ENCODE assay signal across 8 cellular contexts in genomic region chr2:222860740-222861410, GRCh38. TPM values are rescaled to one million over a fixed set of nuclear protein-coding genes. Genes with fewer than 3 reads are reported as not detected.
DNase-seq lines count a peak whose midpoint lies in the region; ATAC-seq, FAIRE-seq and TF ChIP-seq lines count a peak whose summit lies in the region.

ACSL3 (plus strand) TSS chr2:222861036; CDS start chr2:222908773, 47,737 bp downstream.

- POLR2A ChIA-PET in T-cell (lab: Charles Lee), result interaction anchor here in 1 of 2 donors (0.6 to 0.7 kb wide), 2 partner anchors 8 to 16 kb away, joined by 3 to 7 read pairs; no protein-coding TSS in a partner anchor

- no peaks in the 10 kb centered on the region for H3K36me3 Mint-ChIP-seq in T-cell

- H3K27me3 Mint-ChIP-seq in T-cell, result peaks cover 0 to 2% of the 10 kb centered on the region in 2 donors

- TF ChIP-seq EP300 in transverse colon (IDR thresholded peaks at IDR 0.05; ENCODE audit: low read depth), result no peak

- 0 to 1% (median 1%) methylated on average over 79 to 99 of the region's 99 CpGs for whole genome bisulfite sequencing in adipose tissue, 3 donors
- WGBS in transverse colon (ENCODE audit: low coverage in 1 of 2), 2 donors, result 2% methylated on average over 9 of the region's 99 CpGs; no CpG with 5 or more reads in 1 of the 2 donors

- H3K4me3 ChIP-seq in transverse colon, result peak within 1 kb of the TSS; percentile 65 to 93 (median 84)

- H3K4me1 ChIP-seq in transverse colon, result peaks cover 18 to 48% (median 39%) of the 10 kb centered on the region in 4 donors

- H3K27me3 ChIP-seq in transverse colon, result no peaks in the 10 kb centered on the region

- no peaks in the 10 kb centered on the region for H3K36me3 ChIP-seq in transverse colon

- H3K4me1 Mint-ChIP-seq in T-cell, result peaks cover 4 to 16% (median 5%) of the 10 kb centered on the region in 3 donors

- H3K9me3 ChIP-seq in transverse colon, result no peaks in the 10 kb centered on the region

- peak; percentile 93 for DNase-seq in GM12891 (ENCODE audit: insufficient read length, low spot score)
- peak; percentile 91 for DNase-seq in NCI-H1436 (lab: John Stamatoyannopoulos, UW)
- DNase-seq in T-cell, result peak; percentile 79 to 97 (median 90)
- DNase-seq in cardiac septum (ENCODE audit: low spot score), result peak; percentile 99
- DNase-seq in pons (ENCODE audit: low spot score), result peak; percentile 94
- peak; percentile 97 for DNase-seq in transverse colon

- peak within 1 kb of the TSS in 2 of 3 donors; percentile 76 to 80 for H3K4me3 Mint-ChIP-seq in T-cell

- peak within 1 kb of the TSS; percentile 91 for H3K27ac ChIP-seq in adipose tissue (ENCODE audit: low read depth, low read length)
- peak within 1 kb of the TSS; percentile 94 to 99 (median 98) for H3K27ac ChIP-seq in transverse colon

- ATAC-seq in HG02763 (IDR thresholded peaks at IDR 0.05; ENCODE audit: unreplicated experiment) (peak; percentile 98), T-cell (replicated peaks in 1 of 4) (peak; percentile 98 to 99 (median 98))

- FAIRE-seq in GM12891 (lab: Jason Lieb, UNC), result peak; percentile 94

- in situ Hi-C loops in transverse colon (cut with MboI; ENCODE audit: low pct_ligation_motif_present in 1 of 4, low pct_unique_long_range_greater_than_20kb in 1 of 4, low sequenced_read_pairs in 3 of 4), result no loop called here

- CTCF ChIA-PET in T-cell (lab: Charles Lee), result interaction anchor here (0.5 to 0.6 kb wide), 3 partner anchors 64 to 1634 kb away, joined by 3 to 4 read pairs (median 4); no protein-coding TSS in a partner anchor

- H3K27ac Mint-ChIP-seq in T-cell, result peak within 1 kb of the TSS; percentile 82 to 94

- TF ChIP-seq POLR2A in GM12891 (IDR thresholded peaks at IDR 0.05; ENCODE audit: low read depth, low read length) (peak; percentile 91), transverse colon (IDR thresholded peaks at IDR 0.05) (peak; percentile 99)

- H3K9me3 Mint-ChIP-seq in T-cell, result no peaks in the 10 kb centered on the region

- intact Hi-C loops in cardiac septum (cut with DNase I) (loop anchor here (1.0 to 2.0 kb wide), 3 partner anchors 40 to 153 kb away; no protein-coding TSS in a partner anchor), transverse colon (cut with DNase I; ENCODE audit: low total_unique reads) (loop anchor here (5.0 kb wide), 2 partner anchors 41 to 154 kb away; no protein-coding TSS in a partner anchor)

- peak in 1 of 5 experiments; percentile 32 for TF ChIP-seq CTCF in transverse colon (IDR thresholded peaks at IDR 0.05)

TF ChIP-seq in GM12891, 5 proteins besides CTCF, POLR2A, EP300 and RAD21:
- TF ChIP-seq POU2F2 (IDR thresholded peaks at IDR 0.05; ENCODE audit: low read depth, low read length) (peak; percentile 89), TAF1 (IDR thresholded peaks at IDR 0.05; ENCODE audit: low read depth, low read length) (peak; percentile 94), POLR2AphosphoS5 (IDR thresholded peaks at IDR 0.05; ENCODE audit: low read depth, low read length) (peak; percentile 93), SPI1 (IDR thresholded peaks at IDR 0.05; ENCODE audit: low read depth, low read length) (0 out of 2 replicates have a peak, but pooled peaks have one; percentile 23), PAX5 (IDR thresholded peaks at IDR 0.05; ENCODE audit: insufficient read depth, low read length, severe bottlenecking) (peak; percentile 64)

RNA-seq across cellular contexts. Expression of gene ACSL3, which starts in this region (rescaled TPM):
- polyA plus RNA-seq in GM12891 (2012; ENCODE audit: low read depth, missing spikeins), result 21.6 TPM
- total RNA-seq in T-cell (10 to 100 TPM; 23.9 to 82.4 (median 26.5) TPM), cardiac septum (37.4 TPM), transverse colon (10 to 100 TPM; 22.4 to 54.1 (median 42.3) TPM)
- 10 to 100 TPM in 2 of 3 donors, 1 to 10 TPM in 1; 8.9 to 36.3 (median 20.7) TPM for polyA plus RNA-seq in adipose tissue

Comparison
In these comparisons a context has a peak if more than half of its experiments do, and no peak if none do; other contexts are left out.
1. Peak in every context shown above with its lines: DNase-seq, ATAC-seq, H3K4me3 ChIP-seq and H3K27ac ChIP-seq.